In the genomic region with DNA sequence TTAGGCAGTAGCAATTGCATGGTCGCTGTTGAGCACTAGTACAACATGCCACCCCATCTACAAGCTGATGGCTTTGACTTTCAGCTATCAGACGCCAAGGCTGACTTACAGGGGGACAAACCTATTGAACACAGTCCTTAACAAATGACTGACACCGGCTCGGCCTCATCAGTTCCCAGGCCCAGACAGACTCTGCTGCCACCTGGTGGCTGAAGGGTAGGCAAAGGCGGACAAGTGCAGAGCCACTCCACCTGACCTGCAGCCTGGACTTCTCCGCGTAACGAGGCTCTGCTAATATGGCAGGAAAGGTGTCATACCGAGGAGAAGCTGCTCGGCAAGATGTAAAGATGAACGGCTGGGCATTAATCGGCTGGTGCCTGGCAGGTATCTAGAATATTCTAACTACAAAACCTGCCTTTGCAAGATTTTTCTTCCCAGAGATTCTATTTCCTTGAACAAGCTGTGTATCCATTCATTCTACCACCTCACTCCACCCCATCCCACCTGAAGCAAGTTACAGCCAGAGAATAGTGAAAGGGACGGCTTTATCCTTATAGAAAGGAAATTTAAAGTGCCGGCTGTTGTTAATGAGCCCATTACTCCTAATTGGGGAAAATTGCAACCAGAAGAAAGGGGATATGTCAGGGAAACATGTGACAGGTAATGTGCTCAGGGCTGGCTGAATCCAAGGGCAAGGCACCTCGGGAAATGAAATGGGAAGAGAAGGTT, we compare ENCODE assay signal across 9 cellular contexts.
DNase-seq lines count a peak whose midpoint lies in the region; ATAC-seq and TF ChIP-seq lines count a peak whose summit lies in the region.
"Had no signal": no experiment of that assay in that cellular context is flagged by ENCODE, and none has a peak within 500 bp of the region (broad histone marks: within the 10 kb centered on the region; RNA-seq: fewer than 3 reads in every experiment).

No MANE protein-coding gene starts in this region.

- POLR2A ChIA-PET in CD4-positive, alpha-beta memory T cell (lab: Charles Lee; ENCODE audit: partially characterized antibody): no interaction called here

- no peak overlapping the region for H3K4me3 ChIP-seq in CD4-positive, alpha-beta memory T cell (ENCODE audit: low read length in 2 of 2)
- H3K4me3 ChIP-seq in GM23248: no peak overlapping the region
- no peak overlapping the region for H3K4me3 ChIP-seq in lower lobe of right lung
- H3K4me3 ChIP-seq: thoracic aorta had no signal

- H3F3A ChIP-seq in GM23248 (ENCODE audit: insufficient read depth): no peaks in the 10 kb centered on the region

- no peaks in the 10 kb centered on the region for H3K27me3 ChIP-seq in CD4-positive, alpha-beta memory T cell (ENCODE audit: insufficient read depth, low read length)
- H3K27me3 ChIP-seq in GM23248 (replicated peaks; ENCODE audit: insufficient read depth): no peaks in the 10 kb centered on the region
- no peaks in the 10 kb centered on the region for H3K27me3 ChIP-seq in lower lobe of right lung (ENCODE audit: low read depth)

- WGBS in GM23248 (ENCODE audit: low coverage in 1 of 2, low lambda C conversion rate in 2 of 2, missing lambda C conversion rate in 2 of 2), 2 experiments: 13 to 14% methylated on average over 15 of the region's 15 CpGs

- H3K9ac ChIP-seq in GM23248: no peak overlapping the region

- peak; percentile 95 for TF ChIP-seq CTCF in VCaP (conservative IDR thresholded peaks at IDR 0.05)
- peak; percentile 84 for TF ChIP-seq CTCF in lower lobe of right lung (IDR thresholded peaks at IDR 0.05)

- peak in 3 of 5 donors; percentile 29 to 63 (median 42) for DNase-seq in CD4-positive, alpha-beta memory T cell
- DNase-seq in GM23248: peak; percentile 78
- DNase-seq in NCI-H1694 (lab: John Stamatoyannopoulos, UW): peak; percentile 60
- peak; percentile 85 for DNase-seq in cerebellum (ENCODE audit: low spot score)
- peak; percentile 84 for DNase-seq in lower lobe of right lung
- peak; percentile 9 to 41 for DNase-seq in stimulated activated CD8-positive, alpha-beta memory T cell treated with anti-CD3 and anti-CD28 coated beads, Interleukin-15, amount 100 ng/mL, for 4 hours (ENCODE audit: low read depth in 2 of 2)
- DNase-seq in effector CD4-positive, alpha-beta T cell: no peak

- peaks cover 0 to 4% (median 0%) of the 10 kb centered on the region in 4 donors for H3K4me1 Mint-ChIP-seq in CD4-positive, alpha-beta memory T cell

- peaks cover 3% of the 10 kb centered on the region for H3K4me1 ChIP-seq in CD4-positive, alpha-beta memory T cell (ENCODE audit: insufficient read depth, low read length)
- no peaks in the 10 kb centered on the region for H3K4me1 ChIP-seq in GM23248 (ENCODE audit: insufficient read depth)
- peaks cover 5% of the 10 kb centered on the region for H3K4me1 ChIP-seq in lower lobe of right lung

- H3K79me2 ChIP-seq in GM23248 (ENCODE audit: insufficient read depth): no peaks in the 10 kb centered on the region

- no peak overlapping the region for H3K4me3 Mint-ChIP-seq in CD4-positive, alpha-beta memory T cell

- H3K27ac ChIP-seq in CD4-positive, alpha-beta memory T cell (ENCODE audit: low read depth, low read length): no peak overlapping the region
- no peak overlapping the region for H3K27ac ChIP-seq in GM23248
- peak overlapping the region; percentile 50; the same call in 1 of the 2 replicates for H3K27ac ChIP-seq in VCaP
- no peak overlapping the region for H3K27ac ChIP-seq in lower lobe of right lung
- H3K27ac ChIP-seq: thoracic aorta had no signal

- H3K27me3 Mint-ChIP-seq in CD4-positive, alpha-beta memory T cell: no peaks in the 10 kb centered on the region

- no peak overlapping the region for H3K27ac Mint-ChIP-seq in CD4-positive, alpha-beta memory T cell

- H3K9me2 ChIP-seq in GM23248 (ENCODE audit: insufficient read depth): no peaks in the 10 kb centered on the region

- no peaks in the 10 kb centered on the region for H3K9me3 ChIP-seq in CD4-positive, alpha-beta memory T cell (ENCODE audit: control insufficient read depth in 1 of 2, low read length in 2 of 2)
- H3K9me3 ChIP-seq in GM23248 (ENCODE audit: low read depth): no peaks in the 10 kb centered on the region
- no peaks in the 10 kb centered on the region for H3K9me3 ChIP-seq in lower lobe of right lung
- H3K9me3 ChIP-seq: thoracic aorta had no signal

- H3K36me3 ChIP-seq in CD4-positive, alpha-beta memory T cell (ENCODE audit: insufficient read depth, low read length): no peaks in the 10 kb centered on the region
- H3K36me3 ChIP-seq in GM23248 (ENCODE audit: low read depth) (no peaks in the 10 kb centered on the region), lower lobe of right lung (no peaks in the 10 kb centered on the region)
- H3K36me3 ChIP-seq: thoracic aorta had no signal

- CTCF ChIA-PET in CD4-positive, alpha-beta memory T cell (lab: Charles Lee; ENCODE audit: partially characterized antibody): interaction anchor here (1.1 to 3.8 kb wide), 7 partner anchors 10 to 418 kb away, joined by 3 to 26 read pairs (median 4); no protein-coding TSS in a partner anchor

- H2AFZ ChIP-seq in GM23248: no peak overlapping the region

- in situ Hi-C loops in GM23248 (cut with MboI): loop anchor here (10.0 kb wide), 1 partner anchor 266 kb away; no protein-coding TSS in a partner anchor

- H3K36me3 Mint-ChIP-seq in CD4-positive, alpha-beta memory T cell: peaks cover 3 to 6% of the 10 kb centered on the region in 2 donors

- H3K4me2 ChIP-seq in GM23248 (ENCODE audit: unreplicated experiment): no peak overlapping the region

- intact Hi-C loops in CD4-positive, alpha-beta memory T cell (cut with micrococcal nuclease): no loop called here
- intact Hi-C loops in lower lobe of right lung (cut with DNase I): no loop called here

- H3K9me3 Mint-ChIP-seq in CD4-positive, alpha-beta memory T cell: no peaks in the 10 kb centered on the region

- H4K20me1 ChIP-seq in GM23248 (ENCODE audit: insufficient read depth): no peaks in the 10 kb centered on the region

- peak; percentile 87 to 93 for ATAC-seq in lower lobe of right lung
